27 cellular contexts compared by ENCODE assay signal in the genomic region with DNA sequence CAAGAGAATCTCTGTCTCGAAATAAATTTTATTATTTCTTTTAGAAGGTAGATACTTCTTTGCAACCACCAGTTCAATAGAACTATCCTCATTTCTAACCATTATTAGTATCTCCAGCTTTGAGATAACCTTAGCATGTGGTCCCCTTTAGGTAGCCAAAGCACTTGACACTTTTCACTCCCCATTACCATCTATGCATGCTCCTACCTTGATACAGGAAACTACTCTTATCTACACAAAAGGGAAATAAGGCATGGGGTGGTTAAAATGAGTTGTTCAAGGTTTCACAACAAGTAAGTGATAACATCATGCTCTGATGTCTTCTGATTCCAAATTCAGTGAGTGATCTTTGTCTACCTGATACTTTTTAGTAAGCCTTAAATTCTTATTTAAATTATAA.
"Had no signal": no experiment of that assay in that cellular context is flagged by ENCODE, and none has a peak within 500 bp of the region (broad histone marks: within the 10 kb centered on the region; RNA-seq: fewer than 3 reads in every experiment).

No MANE protein-coding gene starts in this region.

- H3K4me1 ChIP-seq: colonic mucosa, esophagus muscularis mucosa, esophagus squamous epithelium, foreskin keratinocyte, gastrocnemius medialis, gastroesophageal sphincter, heart left ventricle had no signal

- H3K27ac ChIP-seq: colonic mucosa, coronary artery, dorsolateral prefrontal cortex, epithelial cell of prostate, esophagus muscularis mucosa, esophagus squamous epithelium, foreskin keratinocyte, gastrocnemius medialis, gastroesophageal sphincter, heart left ventricle, heart right ventricle had no signal

- FAIRE-seq: colon, endometrium, endothelial cell of umbilical vein, frontal cortex had no signal

- H3K36me3 ChIP-seq: colonic mucosa, esophagus muscularis mucosa, esophagus squamous epithelium, gastrocnemius medialis, gastroesophageal sphincter, heart left ventricle, heart right ventricle had no signal

- DNase-seq: colonic mucosa; cortex of kidney; dermis blood vessel endothelial cell; dorsolateral prefrontal cortex; effector CD4-positive, alpha-beta T cell; effector CD8-positive, alpha-beta T cell; effector memory CD4-positive, alpha-beta T cell; effector memory CD8-positive, alpha-beta T cell; endodermal cell; erythroblast; esophagus squamous epithelium; foreskin fibroblast; foreskin keratinocyte; foreskin melanocyte; gastrocnemius medialis; glutamatergic neuron; head of caudate nucleus; heart left ventricle; heart right ventricle had no signal

- H3K4me3 ChIP-seq: colonic mucosa, coronary artery, dorsolateral prefrontal cortex, esophagus muscularis mucosa, esophagus squamous epithelium, gastrocnemius medialis, gastroesophageal sphincter, heart left ventricle, heart right ventricle had no signal

- H3K27me3 ChIP-seq: colonic mucosa, dorsolateral prefrontal cortex, esophagus muscularis mucosa, esophagus squamous epithelium, foreskin keratinocyte, gastrocnemius medialis, gastroesophageal sphincter, heart left ventricle, heart right ventricle had no signal
